8 cellular contexts compared by ENCODE assay signal in the genomic region with DNA sequence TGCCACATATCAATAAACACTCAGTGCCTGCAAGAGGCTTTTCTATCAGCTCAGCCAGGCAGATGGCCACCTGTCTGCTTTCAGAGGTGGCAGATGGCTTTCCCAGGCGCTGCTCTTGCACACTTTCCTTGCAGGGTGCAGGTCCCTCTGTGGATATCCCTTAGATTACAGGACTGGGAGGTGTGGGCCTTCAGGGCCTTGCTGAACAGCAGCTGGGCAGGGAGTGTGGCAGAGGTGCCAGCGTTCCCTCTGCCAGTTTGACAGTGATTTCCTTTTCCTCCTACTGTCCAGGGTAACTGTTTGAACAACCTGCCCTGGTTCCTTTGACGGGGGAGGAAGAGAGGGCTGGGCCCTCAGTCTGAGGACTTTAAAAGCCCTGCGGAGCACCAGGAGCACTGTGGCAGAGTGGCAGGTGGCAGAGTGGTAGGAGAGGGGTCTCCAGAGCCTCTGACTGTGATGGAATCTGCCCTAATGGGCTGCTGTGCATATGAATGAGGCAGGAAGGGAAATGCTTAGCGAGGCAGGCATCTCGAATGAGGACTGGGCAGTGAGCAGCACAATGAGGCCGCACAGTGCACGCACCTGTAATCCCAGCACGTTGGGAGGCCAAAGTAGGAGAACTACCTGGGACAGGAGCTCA. TPM values are rescaled to one million over a fixed set of nuclear protein-coding genes. Genes with fewer than 3 reads are reported as not detected.
A peak's percentile ranks its signal among the peaks of the same experiment; 100 is the strongest.
DNase-seq lines count a peak whose midpoint lies in the region; ATAC-seq and TF ChIP-seq lines count a peak whose summit lies in the region.

No MANE protein-coding gene starts in this region.

- H3K4me1 ChIP-seq in NT2/D1 (ENCODE audit: insufficient read depth, insufficient read length) (peaks cover 3% of the 10 kb centered on the region), hepatocyte (ENCODE audit: insufficient read depth) (peaks cover 42% of the 10 kb centered on the region)

- peaks cover 2% of the 10 kb centered on the region for H3K36me3 ChIP-seq in NT2/D1 (ENCODE audit: insufficient read depth, insufficient read length, low read length)
- H3K36me3 ChIP-seq in hepatocyte (replicated peaks; ENCODE audit: insufficient read depth, low read depth) = no peaks in the 10 kb centered on the region

- H4K20me1 ChIP-seq in hepatocyte (ENCODE audit: insufficient read depth, poor library complexity, severe bottlenecking) = peaks cover 3% of the 10 kb centered on the region

- H3K27me3 ChIP-seq in NT2/D1 (ENCODE audit: insufficient read depth, insufficient read length) = no peaks in the 10 kb centered on the region
- H3K27me3 ChIP-seq in hepatocyte = no peaks in the 10 kb centered on the region

- H3K27ac ChIP-seq in hepatocyte (peak overlapping the region; percentile 54), temporal lobe (ENCODE audit: low read depth, low read length) (peak overlapping the region; percentile 54)

- no peak for ATAC-seq in GM21390 (IDR thresholded peaks at IDR 0.05; ENCODE audit: unreplicated experiment)
- no peak for ATAC-seq in GM18517 (IDR thresholded peaks at IDR 0.05; ENCODE audit: unreplicated experiment)

- H3K9me2 ChIP-seq in hepatocyte (replicated peaks; ENCODE audit: insufficient read depth) = no peaks in the 10 kb centered on the region

- H2AFZ ChIP-seq in hepatocyte = no peak overlapping the region

- H3K9me3 ChIP-seq in NT2/D1 (ENCODE audit: insufficient read depth, low read length) (no peaks in the 10 kb centered on the region), hepatocyte (ENCODE audit: low read depth) (no peaks in the 10 kb centered on the region)

- H3K79me2 ChIP-seq in hepatocyte = peaks cover 81% of the 10 kb centered on the region

- WGBS in hepatocyte (ENCODE audit: low lambda C conversion rate, missing lambda C conversion rate) = 75% methylated on average over 9 of the region's 9 CpGs

- TF ChIP-seq CTCF in hepatocyte (IDR thresholded peaks at IDR 0.05; ENCODE audit: poor library complexity) (no peak), foreskin fibroblast (IDR thresholded peaks at IDR 0.05; ENCODE audit: low read depth, low read length) (no peak)

- H3K9ac ChIP-seq in NT2/D1 (ENCODE audit: insufficient read length, low read depth) = no peak overlapping the region

- DNase-seq in NCI-H2196 (lab: John Stamatoyannopoulos, UW; ENCODE audit: unreplicated experiment) = peak; percentile 42
- DNase-seq in NCI-H2196 treated with DMSO at 0.1 percent for 48 hours (lab: John Stamatoyannopoulos, UW; ENCODE audit: unreplicated experiment) = no peak
- peak; percentile 23 for DNase-seq in NT2/D1 (ENCODE audit: low read depth, low spot score)
- DNase-seq in hepatocyte (ENCODE audit: low spot score) = no peak
- no peak for DNase-seq in foreskin fibroblast

- H3K4me3 ChIP-seq in NT2/D1 (ENCODE audit: insufficient read length, low read depth) (no peak overlapping the region), hepatocyte (no peak overlapping the region), foreskin fibroblast (ENCODE audit: low read depth in 1 of 2, low read length in 2 of 2) (no peak overlapping the region)

- H3K4me2 ChIP-seq in hepatocyte = no peak overlapping the region

RNA-seq across cellular contexts. Expression of gene ABHD12, which starts 34.2 kb away (rescaled TPM):
- total RNA-seq in hepatocyte (63.0 and 69.5 TPM in 2 replicates), temporal lobe (25.1 TPM)
- polyA plus RNA-seq in hepatocyte = 150 and 187 TPM in 2 replicates

RNA-seq across cellular contexts. Expression of gene GINS1, which starts 51.1 kb away (rescaled TPM):
- total RNA-seq in hepatocyte (4.9 and 6.5 TPM in 2 replicates), temporal lobe (6.4 TPM)
- polyA plus RNA-seq in hepatocyte = 3.5 and 7.6 TPM in 2 replicates

Comparison
In these comparisons a context has a peak if more than half of its experiments do, and no peak if none do; other contexts are left out.
1. DNase-seq: peak in NCI-H2196 (single experiment) and NT2/D1 (single experiment); none in NCI-H2196 treated with DMSO at 0.1 percent for 48 hours (single experiment), hepatocyte (single experiment) and foreskin fibroblast (0 of 2).